In the genomic region with DNA sequence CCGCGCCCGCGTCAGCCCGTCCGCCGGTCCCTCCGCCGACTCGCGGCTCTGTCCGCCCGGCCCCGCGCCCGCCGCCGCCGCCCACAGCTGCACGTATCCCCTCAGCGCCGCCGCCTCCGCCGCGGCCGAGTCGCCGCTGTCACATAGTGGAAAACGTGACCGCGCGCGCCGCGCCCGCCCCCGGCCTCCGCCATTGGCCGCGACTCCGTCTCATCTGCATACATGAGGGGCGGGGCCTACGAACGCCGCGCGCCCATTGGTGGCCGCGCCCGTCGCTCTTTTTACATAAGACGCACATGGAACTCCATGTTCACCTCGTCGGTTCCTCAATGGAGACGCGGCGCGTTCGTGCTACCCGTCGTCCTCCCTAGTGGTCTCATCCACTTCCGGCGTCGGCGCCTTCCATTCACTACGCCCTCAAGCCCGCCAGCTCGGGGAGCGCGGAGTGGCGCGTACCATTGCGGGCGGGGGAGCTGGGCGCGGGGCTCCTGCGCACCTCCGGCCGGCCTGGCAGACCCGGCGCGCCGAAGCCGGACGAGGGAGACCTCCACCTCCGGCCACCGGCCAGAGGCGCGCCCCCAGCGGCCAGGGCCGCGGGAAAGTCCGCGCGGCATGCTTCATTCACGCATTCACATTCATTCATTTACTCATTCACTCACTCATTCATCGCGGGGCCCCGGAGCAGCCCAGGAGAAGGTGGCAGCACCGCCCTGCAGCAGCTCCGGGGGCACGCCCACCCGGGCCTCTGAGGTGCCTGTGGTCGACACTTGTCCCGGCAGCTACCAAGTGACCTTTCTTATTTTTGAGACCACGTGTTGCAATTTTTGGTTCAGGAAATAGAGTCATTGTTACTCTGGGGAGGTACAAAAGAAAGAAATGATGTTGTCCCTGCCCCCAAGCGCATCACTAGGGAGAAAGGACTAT, we compare ENCODE assay signal across 8 cellular contexts. TPM values are rescaled to one million over a fixed set of nuclear protein-coding genes. Genes with fewer than 3 reads are reported as not detected.
DNase-seq lines count a peak whose midpoint lies in the region; ATAC-seq and TF ChIP-seq lines count a peak whose summit lies in the region.

No MANE protein-coding gene starts in this region.

- peak; percentile 77 for TF ChIP-seq POLR2A in ovary (IDR thresholded peaks at IDR 0.05)

- H3K27me3 ChIP-seq in SK-N-SH (ENCODE audit: insufficient read depth) (no peaks in the 10 kb centered on the region; the same call in 1 of the 2 replicates), ovary (no peaks in the 10 kb centered on the region), tibial artery (no peaks in the 10 kb centered on the region)

- no peaks in the 10 kb centered on the region for H3K36me3 Mint-ChIP-seq in activated naive CD8-positive, alpha-beta T cell

- H3K36me3 ChIP-seq in SK-N-SH (replicated peaks in 1 of 2; ENCODE audit: control insufficient read depth in 1 of 2, insufficient read depth in 2 of 2, low read length in 1 of 2) (no peaks in the 10 kb centered on the region), ovary (no peaks in the 10 kb centered on the region), tibial artery (no peaks in the 10 kb centered on the region)

- peak overlapping the region; percentile 97 for H2AFZ ChIP-seq in SK-N-SH (ENCODE audit: low read depth)

- peak overlapping the region; percentile 97 for H3K27ac Mint-ChIP-seq in activated naive CD8-positive, alpha-beta T cell

- whole genome bisulfite sequencing in SK-N-SH (ENCODE audit: low lambda C conversion rate) = 3% methylated on average over 46 of the region's 108 CpGs
- 0 to 1% (median 1%) methylated on average over 50 to 108 of the region's 108 CpGs for WGBS in ovary, 3 donors

- no peaks in the 10 kb centered on the region for H3K9me2 ChIP-seq in SK-N-SH

- H3F3A ChIP-seq in SK-N-SH (replicated peaks; ENCODE audit: insufficient read depth) = no peaks in the 10 kb centered on the region

- H3K9ac ChIP-seq in SK-N-SH = peak overlapping the region; percentile 89

- TF ChIP-seq CTCF in GM10266 (IDR thresholded peaks at IDR 0.05; ENCODE audit: control insufficient read depth, insufficient read depth, low read depth, missing control alignments) (peak; percentile 45), SK-N-SH (IDR thresholded peaks at IDR 0.05) (peak; percentile 52), ovary (IDR thresholded peaks at IDR 0.05) (peak in 2 of 3 donors; percentile 44 to 61), tibial artery (IDR thresholded peaks at IDR 0.05) (peak; percentile 19 to 20)

- H3K4me3 Mint-ChIP-seq in activated naive CD8-positive, alpha-beta T cell = peak overlapping the region; percentile 94

- peak; percentile 90 for ATAC-seq in HG02588 (IDR thresholded peaks at IDR 0.05; ENCODE audit: unreplicated experiment)

- no peaks in the 10 kb centered on the region for H3K9me3 Mint-ChIP-seq in activated naive CD8-positive, alpha-beta T cell (ENCODE audit: low read depth)

- intact Hi-C loops in head of caudate nucleus (cut with DNase I) (loop anchor here (2.0 kb wide), 1 partner anchor 32 kb away; the partner anchor contains the start of gene TRAF3IP1), ovary (cut with DNase I) (no loop called here), tibial artery (cut with DNase I; ENCODE audit: low total_unique reads) (loop anchor here (2.0 to 10.0 kb wide), 2 partner anchors 32 to 1956 kb away; partner anchors contain the start of gene TRAF3IP1)

- peak; percentile 99 for DNase-seq in GM10266 (ENCODE audit: extremely low spot score)
- peak; percentile 97 for DNase-seq in NCI-H1048 (lab: John Stamatoyannopoulos, UW)
- DNase-seq in SK-N-SH = peak; percentile 98
- DNase-seq in head of caudate nucleus = peak; percentile 94 to 100 (median 98)
- DNase-seq in ovary = peak; percentile 97 to 100 (median 99)
- peak; percentile 99 for DNase-seq in tibial artery

- peaks cover 38% of the 10 kb centered on the region for H3K4me1 Mint-ChIP-seq in activated naive CD8-positive, alpha-beta T cell (ENCODE audit: low read depth)

- H3K27me3 Mint-ChIP-seq in activated naive CD8-positive, alpha-beta T cell = no peaks in the 10 kb centered on the region

- peak overlapping the region; percentile 89 for H3K4me2 ChIP-seq in SK-N-SH

- H3K79me2 ChIP-seq in SK-N-SH (ENCODE audit: insufficient read depth) = peaks cover 20% of the 10 kb centered on the region; the same call in 1 of the 2 replicates

- H3K4me1 ChIP-seq in SK-N-SH (ENCODE audit: control insufficient read depth in 1 of 2, insufficient read depth in 2 of 2, low read depth in 1 of 2, low read length in 1 of 2) = peaks cover 8 to 15% of the 10 kb centered on the region in 2 experiments; a peak in 3 of 4 replicates
- peaks cover 10% of the 10 kb centered on the region for H3K4me1 ChIP-seq in ovary (ENCODE audit: insufficient read depth)
- peaks cover 0 to 48% (median 43%) of the 10 kb centered on the region in 4 donors for H3K4me1 ChIP-seq in tibial artery

- peak overlapping the region in 1 of 2 experiments; percentile 67; a peak in 1 of 4 replicates for H3K27ac ChIP-seq in SK-N-SH (ENCODE audit: low read depth in 2 of 2, low read length in 1 of 2)
- H3K27ac ChIP-seq in ovary = peak overlapping the region; percentile 88 to 90
- peak overlapping the region; percentile 98 to 99 for H3K27ac ChIP-seq in tibial artery

- CTCF ChIA-PET in SK-N-SH (lab: Yijun Ruan, JAX) = interaction anchor here (0.7 to 5.7 kb wide), 12 partner anchors 9 to 679 kb away, joined by 3 to 28 read pairs (median 3); no protein-coding TSS in a partner anchor

- peaks cover 15% of the 10 kb centered on the region; the same call in 1 of the 2 replicates for H4K20me1 ChIP-seq in SK-N-SH (ENCODE audit: insufficient read depth)

- TF ChIP-seq RAD21 in SK-N-SH (IDR thresholded peaks at IDR 0.05; ENCODE audit: low read length) = no peak

- H3K4me3 ChIP-seq in SK-N-SH (ENCODE audit: low read depth in 2 of 2, low read length in 1 of 2) (peak overlapping the region; percentile 74 to 75), ovary (peak overlapping the region; percentile 90), tibial artery (peak overlapping the region; percentile 86 to 90)

- H3K9me3 ChIP-seq in SK-N-SH (no peaks in the 10 kb centered on the region), ovary (no peaks in the 10 kb centered on the region), tibial artery (no peaks in the 10 kb centered on the region)

- POLR2A ChIA-PET in SK-N-SH (lab: Yijun Ruan, JAX) = no interaction called here

- TF ChIP-seq EP300 in SK-N-SH (IDR thresholded peaks at IDR 0.05; ENCODE audit: borderline replicate concordance in 1 of 2, low read depth in 1 of 2, low read length in 1 of 2) (0 out of 4 replicates have a peak, but pooled peaks of 1 of the 2 experiments have one; percentile 15), ovary (IDR thresholded peaks at IDR 0.05) (no peak)

TF ChIP-seq in SK-N-SH, 30 proteins besides CTCF, POLR2A, EP300 and RAD21 (continues in another document):
- TF ChIP-seq TAF1 (IDR thresholded peaks at IDR 0.05; ENCODE audit: borderline replicate concordance, low read depth, low read length) (peak; percentile 15; the same call in 1 of the 2 replicates), NFIC (IDR thresholded peaks at IDR 0.05; ENCODE audit: borderline replicate concordance) (no peak), ELF1 (IDR thresholded peaks at IDR 0.05) (peak; percentile 24; the same call in 1 of the 2 replicates), SIN3A (IDR thresholded peaks at IDR 0.05; ENCODE audit: borderline replicate concordance, low read depth, low read length) (peak; percentile 98)
- TF ChIP-seq, protein P1, sequence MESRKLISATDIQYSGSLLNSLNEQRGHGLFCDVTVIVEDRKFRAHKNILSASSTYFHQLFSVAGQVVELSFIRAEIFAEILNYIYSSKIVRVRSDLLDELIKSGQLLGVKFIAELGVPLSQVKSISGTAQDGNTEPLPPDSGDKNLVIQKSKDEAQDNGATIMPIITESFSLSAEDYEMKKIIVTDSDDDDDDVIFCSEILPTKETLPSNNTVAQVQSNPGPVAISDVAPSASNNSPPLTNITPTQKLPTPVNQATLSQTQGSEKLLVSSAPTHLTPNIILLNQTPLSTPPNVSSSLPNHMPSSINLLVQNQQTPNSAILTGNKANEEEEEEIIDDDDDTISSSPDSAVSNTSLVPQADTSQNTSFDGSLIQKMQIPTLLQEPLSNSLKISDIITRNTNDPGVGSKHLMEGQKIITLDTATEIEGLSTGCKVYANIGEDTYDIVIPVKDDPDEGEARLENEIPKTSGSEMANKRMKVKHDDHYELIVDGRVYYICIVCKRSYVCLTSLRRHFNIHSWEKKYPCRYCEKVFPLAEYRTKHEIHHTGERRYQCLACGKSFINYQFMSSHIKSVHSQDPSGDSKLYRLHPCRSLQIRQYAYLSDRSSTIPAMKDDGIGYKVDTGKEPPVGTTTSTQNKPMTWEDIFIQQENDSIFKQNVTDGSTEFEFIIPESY (IDR thresholded peaks at IDR 0.05; ENCODE audit: borderline replicate concordance, low read depth) = no peak
- TF ChIP-seq, protein P2, sequence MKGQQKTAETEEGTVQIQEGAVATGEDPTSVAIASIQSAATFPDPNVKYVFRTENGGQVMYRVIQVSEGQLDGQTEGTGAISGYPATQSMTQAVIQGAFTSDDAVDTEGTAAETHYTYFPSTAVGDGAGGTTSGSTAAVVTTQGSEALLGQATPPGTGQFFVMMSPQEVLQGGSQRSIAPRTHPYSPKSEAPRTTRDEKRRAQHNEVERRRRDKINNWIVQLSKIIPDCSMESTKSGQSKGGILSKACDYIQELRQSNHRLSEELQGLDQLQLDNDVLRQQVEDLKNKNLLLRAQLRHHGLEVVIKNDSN (IDR thresholded peaks at IDR 0.05; ENCODE audit: borderline replicate concordance, low read depth) = no peak

RNA-seq across cellular contexts. Expression of gene PER2, which starts 0.5 kb away (rescaled TPM):
- 0.82 and 0.96 TPM in 2 replicates for polyA plus RNA-seq in SK-N-SH (2012; rRNA removed)
- polyA plus RNA-seq in SK-N-SH (2012; cell fraction: cytosol; rRNA removed) = 0.50 and 0.71 TPM in 2 replicates
- 2.5 and 2.6 TPM in 2 replicates for polyA plus RNA-seq in SK-N-SH (2012; cell fraction: nucleus; rRNA removed)
- total RNA-seq in ovary = 10 to 100 TPM in 6 of 7 donors, 1 to 10 TPM in 1; 9.9 to 34.5 (median 27.4) TPM
- polyA plus RNA-seq in ovary = 1 to 10 TPM; 8.1 to 8.5 TPM

RNA-seq across cellular contexts. Expression of gene TRAF3IP1, which starts 31.4 kb away (rescaled TPM):
- polyA plus RNA-seq in SK-N-SH (2012; rRNA removed) (9.7 and 15.0 TPM in 2 replicates), ovary (10 to 100 TPM in 1 of 2 donors, 1 to 10 TPM in 1; 8.5 to 17.0 TPM)
- polyA plus RNA-seq in SK-N-SH (2012; cell fraction: cytosol; rRNA removed) = 10.3 and 11.6 TPM in 2 replicates
- polyA plus RNA-seq in SK-N-SH (2012; cell fraction: nucleus; rRNA removed) = 11.8 and 14.0 TPM in 2 replicates
- total RNA-seq in ovary = 10 to 100 TPM in 6 of 7 donors, 1 to 10 TPM in 1; 7.0 to 29.2 (median 19.9) TPM

RNA-seq across cellular contexts. Expression of gene HES6, which starts 49.1 kb away (rescaled TPM):
- polyA plus RNA-seq in SK-N-SH (2012; rRNA removed) (3.6 and 4.4 TPM in 2 replicates), ovary (1 to 10 TPM in 1 of 2 donors, under 1 TPM in 1; 0.33 to 2.0 TPM)
- 2.3 and 3.6 TPM in 2 replicates for polyA plus RNA-seq in SK-N-SH (2012; cell fraction: cytosol; rRNA removed)
- polyA plus RNA-seq in SK-N-SH (2012; cell fraction: nucleus; rRNA removed) = 11.1 and 18.1 TPM in 2 replicates
- total RNA-seq in ovary = 10 to 100 TPM in 2 of 7 donors, 1 to 10 TPM in 5; 1.1 to 12.4 (median 3.1) TPM

Comparison
In these comparisons a context has a peak if more than half of its experiments do, and no peak if none do; other contexts are left out.
1. intact Hi-C loops: an anchor here in head of caudate nucleus (2.0 kb wide) and tibial artery (2.0 to 10.0 kb wide); none called in ovary.